2 cellular contexts compared by ENCODE assay signal in the genomic region with DNA sequence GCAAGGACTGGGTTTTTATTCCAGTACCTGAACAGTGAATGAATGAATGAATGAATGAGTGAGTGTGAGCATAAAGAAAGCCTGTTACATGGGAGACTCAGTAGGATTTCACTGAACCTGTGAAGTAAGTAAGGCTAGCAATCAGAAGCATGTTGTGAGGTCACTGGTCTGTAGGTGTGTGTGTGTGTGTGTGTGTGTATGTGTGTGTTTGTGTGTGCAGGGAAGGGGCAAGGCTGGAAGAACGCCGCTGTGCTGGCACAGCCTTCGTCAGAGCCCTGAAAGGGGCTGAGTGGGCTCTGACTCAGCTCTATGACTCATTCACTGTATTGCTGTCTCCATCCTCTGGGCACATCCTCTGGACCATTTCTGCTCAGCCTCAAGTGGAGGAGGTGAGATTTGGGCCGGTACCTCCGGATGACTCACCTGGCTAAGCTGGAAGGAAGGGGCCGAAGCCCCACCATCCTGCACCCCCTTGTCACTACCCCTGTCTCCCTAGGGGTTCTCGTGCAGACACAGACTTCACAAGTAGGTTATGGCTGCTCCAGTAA.
TF ChIP-seq lines count a peak whose summit lies in the region.

No MANE protein-coding gene starts in this region.

TF ChIP-seq in HEK293, 187 proteins besides CTCF, POLR2A, EP300 and RAD21 (continues in another document):
- TF ChIP-seq, protein P1, sequence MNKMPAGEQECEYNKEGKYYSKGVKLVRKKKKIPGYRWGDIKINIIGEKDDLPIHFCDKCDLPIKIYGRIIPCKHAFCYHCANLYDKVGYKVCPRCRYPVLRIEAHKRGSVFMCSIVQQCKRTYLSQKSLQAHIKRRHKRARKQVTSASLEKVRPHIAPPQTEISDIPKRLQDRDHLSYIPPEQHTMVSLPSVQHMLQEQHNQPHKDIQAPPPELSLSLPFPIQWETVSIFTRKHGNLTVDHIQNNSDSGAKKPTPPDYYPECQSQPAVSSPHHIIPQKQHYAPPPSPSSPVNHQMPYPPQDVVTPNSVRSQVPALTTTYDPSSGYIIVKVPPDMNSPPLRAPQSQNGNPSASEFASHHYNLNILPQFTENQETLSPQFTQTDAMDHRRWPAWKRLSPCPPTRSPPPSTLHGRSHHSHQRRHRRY (tag by site-specific recombination; IDR thresholded peaks at IDR 0.05), result no peak
- TF ChIP-seq ZNF366 (tag by site-specific recombination; conservative IDR thresholded peaks at IDR 0.05) (peak; percentile 90), KLF7 (tag by site-specific recombination; IDR thresholded peaks at IDR 0.05; ENCODE audit: borderline replicate concordance) (no peak), ZNF16 (tag by site-specific recombination; IDR thresholded peaks at IDR 0.05; ENCODE audit: low read depth) (no peak; the same call in 1 of the 2 replicates), ZNF48 (tag by site-specific recombination; IDR thresholded peaks at IDR 0.05) (no peak), ZNF266 (tag by site-specific recombination; IDR thresholded peaks at IDR 0.05; ENCODE audit: low read depth) (no peak), ZXDB (tag by site-specific recombination; IDR thresholded peaks at IDR 0.05) (peak; percentile 61), ZNF747 (tag by site-specific recombination; IDR thresholded peaks at IDR 0.05) (no peak), ZNF610 (tag by site-specific recombination; IDR thresholded peaks at IDR 0.05; ENCODE audit: borderline replicate concordance) (no peak), SCRT1 (tag by site-specific recombination; IDR thresholded peaks at IDR 0.05; ENCODE audit: borderline replicate concordance) (no peak), ZNF354C (tag by site-specific recombination; IDR thresholded peaks at IDR 0.05; ENCODE audit: borderline replicate concordance, low read depth) (no peak), ZFP37 (tag by site-specific recombination; IDR thresholded peaks at IDR 0.05) (peak; percentile 98), ZNF24 (tag by site-specific recombination; IDR thresholded peaks at IDR 0.05) (peak; percentile 100), ZNF654 (tag by site-specific recombination; IDR thresholded peaks at IDR 0.05; ENCODE audit: low read depth) (no peak), HOXA7 (CRISPR knock-in tag; IDR thresholded peaks at IDR 0.05; ENCODE audit: borderline replicate concordance) (no peak), SCRT2 (tag by site-specific recombination; IDR thresholded peaks at IDR 0.05) (peak; percentile 71; the same call in 1 of the 2 replicates), ZBTB17 (tag by site-specific recombination; IDR thresholded peaks at IDR 0.05) (peak; percentile 95), ZNF629 (tag by site-specific recombination; IDR thresholded peaks at IDR 0.05) (peak; percentile 98), BCL11A (tag by site-specific recombination; IDR thresholded peaks at IDR 0.05; ENCODE audit: low read depth) (peak; percentile 84), REPIN1 (tag by site-specific recombination; IDR thresholded peaks at IDR 0.05; ENCODE audit: low read depth) (no peak), IKZF3 (tag by site-specific recombination; IDR thresholded peaks at IDR 0.05) (no peak), ZNF324 (tag by site-specific recombination; IDR thresholded peaks at IDR 0.05) (peak; percentile 94), ZNF530 (tag by site-specific recombination; IDR thresholded peaks at IDR 0.05; ENCODE audit: low read depth) (peak; percentile 94), ZNF777 (tag by site-specific recombination; IDR thresholded peaks at IDR 0.05; ENCODE audit: borderline replicate concordance) (no peak), ZNF623 (tag by site-specific recombination; IDR thresholded peaks at IDR 0.05) (peak; percentile 44), SALL2 (tag by site-specific recombination; IDR thresholded peaks at IDR 0.05; ENCODE audit: borderline replicate concordance) (0 out of 2 replicates have a peak, but pooled peaks have one; percentile 78), ZNF423 (tag by site-specific recombination; IDR thresholded peaks at IDR 0.05) (no peak), ZNF571 (tag by site-specific recombination; IDR thresholded peaks at IDR 0.05) (0 out of 2 replicates have a peak, but pooled peaks have one; percentile 37), ZNF10 (tag by site-specific recombination; IDR thresholded peaks at IDR 0.05) (no peak), GFI1B (tag by site-specific recombination; IDR thresholded peaks at IDR 0.05) (no peak)
- TF ChIP-seq, protein P2, sequence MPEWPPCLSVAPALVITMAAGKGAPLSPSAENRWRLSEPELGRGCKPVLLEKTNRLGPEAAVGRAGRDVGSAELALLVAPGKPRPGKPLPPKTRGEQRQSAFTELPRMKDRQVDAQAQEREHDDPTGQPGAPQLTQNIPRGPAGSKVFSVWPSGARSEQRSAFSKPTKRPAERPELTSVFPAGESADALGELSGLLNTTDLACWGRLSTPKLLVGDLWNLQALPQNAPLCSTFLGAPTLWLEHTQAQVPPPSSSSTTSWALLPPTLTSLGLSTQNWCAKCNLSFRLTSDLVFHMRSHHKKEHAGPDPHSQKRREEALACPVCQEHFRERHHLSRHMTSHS (tag by site-specific recombination; IDR thresholded peaks at IDR 0.05), result 0 out of 2 replicates have a peak, but pooled peaks have one; percentile 31
- TF ChIP-seq, protein P3, sequence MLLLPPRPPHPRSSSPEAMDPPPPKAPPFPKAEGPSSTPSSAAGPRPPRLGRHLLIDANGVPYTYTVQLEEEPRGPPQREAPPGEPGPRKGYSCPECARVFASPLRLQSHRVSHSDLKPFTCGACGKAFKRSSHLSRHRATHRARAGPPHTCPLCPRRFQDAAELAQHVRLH (tag by site-specific recombination; IDR thresholded peaks at IDR 0.05), result peak; percentile 45; the same call in 1 of the 2 replicates
- TF ChIP-seq, protein P4, sequence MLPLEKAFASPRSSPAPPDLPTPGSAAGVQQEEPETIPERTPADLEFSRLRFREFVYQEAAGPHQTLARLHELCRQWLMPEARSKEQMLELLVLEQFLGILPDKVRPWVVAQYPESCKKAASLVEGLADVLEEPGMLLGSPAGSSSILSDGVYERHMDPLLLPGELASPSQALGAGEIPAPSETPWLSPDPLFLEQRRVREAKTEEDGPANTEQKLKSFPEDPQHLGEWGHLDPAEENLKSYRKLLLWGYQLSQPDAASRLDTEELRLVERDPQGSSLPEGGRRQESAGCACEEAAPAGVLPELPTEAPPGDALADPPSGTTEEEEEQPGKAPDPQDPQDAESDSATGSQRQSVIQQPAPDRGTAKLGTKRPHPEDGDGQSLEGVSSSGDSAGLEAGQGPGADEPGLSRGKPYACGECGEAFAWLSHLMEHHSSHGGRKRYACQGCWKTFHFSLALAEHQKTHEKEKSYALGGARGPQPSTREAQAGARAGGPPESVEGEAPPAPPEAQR (tag by site-specific recombination; IDR thresholded peaks at IDR 0.05), result peak; percentile 82; the same call in 1 of the 2 replicates
- TF ChIP-seq, protein P5, sequence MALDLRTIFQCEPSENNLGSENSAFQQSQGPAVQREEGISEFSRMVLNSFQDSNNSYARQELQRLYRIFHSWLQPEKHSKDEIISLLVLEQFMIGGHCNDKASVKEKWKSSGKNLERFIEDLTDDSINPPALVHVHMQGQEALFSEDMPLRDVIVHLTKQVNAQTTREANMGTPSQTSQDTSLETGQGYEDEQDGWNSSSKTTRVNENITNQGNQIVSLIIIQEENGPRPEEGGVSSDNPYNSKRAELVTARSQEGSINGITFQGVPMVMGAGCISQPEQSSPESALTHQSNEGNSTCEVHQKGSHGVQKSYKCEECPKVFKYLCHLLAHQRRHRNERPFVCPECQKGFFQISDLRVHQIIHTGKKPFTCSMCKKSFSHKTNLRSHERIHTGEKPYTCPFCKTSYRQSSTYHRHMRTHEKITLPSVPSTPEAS (tag by site-specific recombination; IDR thresholded peaks at IDR 0.05), result peak; percentile 96

TF ChIP-seq in endothelial cell of umbilical vein, 7 proteins besides CTCF, POLR2A, EP300 and RAD21:
- TF ChIP-seq, protein P6, sequence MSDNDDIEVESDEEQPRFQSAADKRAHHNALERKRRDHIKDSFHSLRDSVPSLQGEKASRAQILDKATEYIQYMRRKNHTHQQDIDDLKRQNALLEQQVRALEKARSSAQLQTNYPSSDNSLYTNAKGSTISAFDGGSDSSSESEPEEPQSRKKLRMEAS (IDR thresholded peaks at IDR 0.05; ENCODE audit: insufficient read depth, insufficient read length), result no peak
- TF ChIP-seq GATA2 (IDR thresholded peaks at IDR 0.05; ENCODE audit: insufficient read depth, insufficient read length, low read depth, low read length) (peak; percentile 17), FOS (IDR thresholded peaks at IDR 0.05; ENCODE audit: borderline replicate concordance, insufficient read depth, low read length) (peak; percentile 100), POLR2AphosphoS5 (IDR thresholded peaks at IDR 0.05; ENCODE audit: insufficient read depth, low read depth, low read length) (peak; percentile 83), MYC (IDR thresholded peaks at IDR 0.05; ENCODE audit: low read depth, low read length) (peak; percentile 72), EZH2 (IDR thresholded peaks at IDR 0.05; ENCODE audit: borderline replicate concordance, low read depth, low read length, severe bottlenecking) (no peak), JUN (IDR thresholded peaks at IDR 0.05; ENCODE audit: borderline replicate concordance, insufficient read depth, insufficient read length, low read depth) (peak; percentile 99)
TF ChIP-seq in endothelial cell of umbilical vein: peak in this region for 5.
